26 cellular contexts compared by ENCODE assay signal in genomic region chr6:32050562-32050961, GRCh38. TPM values are rescaled to one million over a fixed set of nuclear protein-coding genes. Genes with fewer than 3 reads are reported as not detected.
"Had no signal": no experiment of that assay in that cellular context is flagged by ENCODE, and none has a peak within 500 bp of the region (broad histone marks: within the 10 kb centered on the region; RNA-seq: fewer than 3 reads in every experiment).

No MANE protein-coding gene starts in this region.

- H3K4me1 Mint-ChIP-seq: activated CD4-positive, alpha-beta memory T cell treated with anti-CD3 and anti-CD28 coated beads, Interleukin-2, amount 10 ng/mL, durations not matched to agents 7 days and 5 days; activated naive CD8-positive, alpha-beta T cell treated with anti-CD3 and anti-CD28 coated beads, Interleukin-2, amount 50 U/mL, for 24 hours had no signal

- H3K36me3 Mint-ChIP-seq: activated naive CD4-positive, alpha-beta T cell treated with anti-CD3 and anti-CD28 coated beads, Interleukin-2, amount 50 U/mL, for 72 hours had no signal

- H3K27ac ChIP-seq: ascending aorta, body of pancreas, Peyer's patch, RWPE1, VCaP had no signal

- H3K4me3 Mint-ChIP-seq: activated CD4-positive, alpha-beta memory T cell treated with anti-CD3 and anti-CD28 coated beads, Interleukin-2, amount 10 ng/mL, durations not matched to agents 7 days and 5 days; activated CD4-positive, alpha-beta T cell treated with anti-CD3 and anti-CD28 coated beads for 36 hours; activated naive CD8-positive, alpha-beta T cell treated with anti-CD3 and anti-CD28 coated beads, Interleukin-2, amount 50 U/mL, for 24 hours; activated T-cell treated with anti-CD3 and anti-CD28 coated beads, Interleukin-2, amount 50 U/mL, for 72 hours had no signal

- H3K9me3 Mint-ChIP-seq: activated CD4-positive, alpha-beta memory T cell treated with anti-CD3 and anti-CD28 coated beads, Interleukin-2, amount 10 ng/mL, durations not matched to agents 7 days and 5 days; activated naive CD4-positive, alpha-beta T cell treated with anti-CD3 and anti-CD28 coated beads, Interleukin-2, amount 50 U/mL, for 72 hours; activated naive CD8-positive, alpha-beta T cell treated with anti-CD3 and anti-CD28 coated beads, Interleukin-2, amount 50 U/mL, for 24 hours; activated T-cell treated with anti-CD3 and anti-CD28 coated beads, Interleukin-2, amount 50 U/mL, for 72 hours had no signal

- DNase-seq: activated CD4-positive, alpha-beta memory T cell treated with anti-CD3 and anti-CD28 coated beads, Interleukin-2, amount 10 ng/mL, durations not matched to agents 7 days and 5 days; activated CD4-positive, alpha-beta T cell treated with anti-CD3 and anti-CD28 coated beads for 36 hours; activated CD4-positive, alpha-beta T cell treated with anti-CD3 and anti-CD28 coated beads, Interleukin-2, amount 50 U/mL, for 1 hour; activated CD8-positive, alpha-beta memory T cell treated with anti-CD3 and anti-CD28 coated beads, Interleukin-2, amount 50 U/mL, for 4 hours; activated naive CD8-positive, alpha-beta T cell treated with anti-CD3 and anti-CD28 coated beads, Interleukin-2, amount 50 U/mL, for 24 hours; activated T-cell treated with anti-CD3 and anti-CD28 coated beads, Interleukin-2, amount 50 U/mL, for 72 hours; amniotic stem cell; body of pancreas; IMR-90; Kasumi-1; KBM-7; NCI-H1105 treated with DMSO at 0.1 percent for 48 hours; NCI-H1436 treated with DMSO at 0.1 percent for 48 hours; NCI-H187; NCI-H2081; NCI-H510A treated with DMSO at 0.1 percent for 48 hours; NCI-H69; Peyer's patch; SHP77; T-helper 2 cell had no signal

- H3K9me3 ChIP-seq: ascending aorta, body of pancreas, Peyer's patch had no signal

- H3K27me3 Mint-ChIP-seq: activated CD4-positive, alpha-beta T cell treated with anti-CD3 and anti-CD28 coated beads for 36 hours; activated naive CD8-positive, alpha-beta T cell treated with anti-CD3 and anti-CD28 coated beads, Interleukin-2, amount 50 U/mL, for 24 hours had no signal

- H3K27me3 ChIP-seq: ascending aorta, body of pancreas, Peyer's patch had no signal

- H3K27ac Mint-ChIP-seq: activated CD4-positive, alpha-beta memory T cell treated with anti-CD3 and anti-CD28 coated beads, Interleukin-2, amount 10 ng/mL, durations not matched to agents 7 days and 5 days; activated CD4-positive, alpha-beta T cell treated with anti-CD3 and anti-CD28 coated beads for 36 hours; activated naive CD8-positive, alpha-beta T cell treated with anti-CD3 and anti-CD28 coated beads, Interleukin-2, amount 50 U/mL, for 24 hours; activated T-cell treated with anti-CD3 and anti-CD28 coated beads, Interleukin-2, amount 50 U/mL, for 72 hours had no signal

- H3K4me3 ChIP-seq: ascending aorta, body of pancreas, Peyer's patch had no signal

- ATAC-seq: activated CD4-positive, alpha-beta T cell treated with anti-CD3 and anti-CD28 coated beads for 36 hours; activated naive CD4-positive, alpha-beta T cell treated with anti-CD3 and anti-CD28 coated beads, Interleukin-2, amount 50 U/mL, for 72 hours; activated naive CD8-positive, alpha-beta T cell treated with anti-CD3 and anti-CD28 coated beads, Interleukin-2, amount 50 U/mL, for 24 hours; activated T-cell treated with anti-CD3 and anti-CD28 coated beads, Interleukin-2, amount 50 U/mL, for 72 hours; body of pancreas had no signal

RNA-seq across cellular contexts. Expression of gene CYP21A2, which starts 12.3 kb away (rescaled TPM):
- total RNA-seq: bronchial epithelial cell, IMR-90, SK-MEL-5 had no signal

RNA-seq across cellular contexts. Expression of gene TNXB, which starts 58.6 kb away (rescaled TPM):
- total RNA-seq: IMR-90 had no signal
